8 cellular contexts compared by ENCODE assay signal in genomic region chr3:156674046-156674910, GRCh38. TPM values are rescaled to one million over a fixed set of nuclear protein-coding genes. Genes with fewer than 3 reads are reported as not detected.
A peak's percentile ranks its signal among the peaks of the same experiment; 100 is the strongest.
DNase-seq lines count a peak whose midpoint lies in the region; ATAC-seq and TF ChIP-seq lines count a peak whose summit lies in the region.

Gene TIPARP, plus strand, starts transcription at chr3:156674590. Its CDS starts 3,108 bp downstream, at chr3:156677698.

- H3K36me3 Mint-ChIP-seq in CD4-positive, CD25-positive, alpha-beta regulatory T cell = peaks cover 12% of the 10 kb centered on the region

- peak within 1 kb of the TSS; percentile 90 to 98 (median 96) for H3K4me3 Mint-ChIP-seq in CD4-positive, CD25-positive, alpha-beta regulatory T cell

- peak; percentile 82 to 84 for TF ChIP-seq RAD21 in liver (IDR thresholded peaks at IDR 0.05)

- peaks cover 22 to 60% (median 36%) of the 10 kb centered on the region in 4 donors for H3K4me1 Mint-ChIP-seq in CD4-positive, CD25-positive, alpha-beta regulatory T cell

- peak; percentile 64 for TF ChIP-seq CTCF in liver (IDR thresholded peaks at IDR 0.05; ENCODE audit: low read depth, low read length, missing input control)

- peaks cover 18% of the 10 kb centered on the region for H3K36me3 ChIP-seq in CD4-positive, CD25-positive, alpha-beta regulatory T cell (ENCODE audit: control insufficient read depth, insufficient read depth, low read length)
- peaks cover 0 to 13% (median 4%) of the 10 kb centered on the region in 4 donors for H3K36me3 ChIP-seq in liver (ENCODE audit: control insufficient read depth in 4 of 4, insufficient read depth in 3 of 4, low read depth in 1 of 4, low read length in 3 of 4)

- ATAC-seq in CD4-positive, CD25-positive, alpha-beta regulatory T cell (ENCODE audit: low read depth in 2 of 2) = peak; percentile 82 to 84
- ATAC-seq in GM19397 (IDR thresholded peaks at IDR 0.05; ENCODE audit: unreplicated experiment) (peak; percentile 82), HG03571 (IDR thresholded peaks at IDR 0.05; ENCODE audit: unreplicated experiment) (peak; percentile 84)

- no peaks in the 10 kb centered on the region for H3K9me3 ChIP-seq in CD4-positive, CD25-positive, alpha-beta regulatory T cell (ENCODE audit: control insufficient read depth in 2 of 2, low read length in 2 of 2)
- no peaks in the 10 kb centered on the region for H3K9me3 ChIP-seq in liver (ENCODE audit: control insufficient read depth in 4 of 4, low read length in 3 of 4)

- H3K27ac ChIP-seq in CD4-positive, CD25-positive, alpha-beta regulatory T cell (ENCODE audit: insufficient read depth, low read length, poor library complexity, severe bottlenecking) = peak within 1 kb of the TSS; percentile 91
- H3K27ac ChIP-seq in liver (ENCODE audit: low read depth in 1 of 2, low read length in 2 of 2) = peak within 1 kb of the TSS; percentile 97 to 98

- H3K27me3 Mint-ChIP-seq in CD4-positive, CD25-positive, alpha-beta regulatory T cell = peaks cover 4% of the 10 kb centered on the region

- under 1% methylated on average over 105 of the region's 105 CpGs for WGBS in liver

- H3K4me1 ChIP-seq in CD4-positive, CD25-positive, alpha-beta regulatory T cell (ENCODE audit: control insufficient read depth, insufficient read depth, low read length, poor library complexity, severe bottlenecking) = peaks cover 36% of the 10 kb centered on the region
- H3K4me1 ChIP-seq in liver (ENCODE audit: control insufficient read depth in 4 of 4, insufficient read depth in 4 of 4, low read length in 3 of 4) = peaks cover 2 to 22% (median 8%) of the 10 kb centered on the region in 4 donors

- H3K9me3 Mint-ChIP-seq in CD4-positive, CD25-positive, alpha-beta regulatory T cell = no peaks in the 10 kb centered on the region

- H3K4me3 ChIP-seq in CD4-positive, CD25-positive, alpha-beta regulatory T cell (ENCODE audit: low read depth, low read length) = peak within 1 kb of the TSS; percentile 79
- peak within 1 kb of the TSS; percentile 86 to 99 (median 89) for H3K4me3 ChIP-seq in liver (ENCODE audit: low read depth in 1 of 3, low read length in 3 of 3)

- no peaks in the 10 kb centered on the region for H3K27me3 ChIP-seq in CD4-positive, CD25-positive, alpha-beta regulatory T cell (ENCODE audit: control insufficient read depth, insufficient read depth, low read length)
- H3K27me3 ChIP-seq in liver (ENCODE audit: control insufficient read depth in 4 of 4, insufficient read depth in 4 of 4, low read length in 3 of 4) = no peaks in the 10 kb centered on the region

- H3K9ac ChIP-seq in liver (ENCODE audit: low read depth in 1 of 2, low read length in 2 of 2) = peak within 1 kb of the TSS; percentile 88 to 94

- DNase-seq in CD4-positive, CD25-positive, alpha-beta regulatory T cell = peak; percentile 99
- peak; percentile 100 for DNase-seq in NCI-H774 (lab: John Stamatoyannopoulos, UW)
- DNase-seq in activated CD4-positive, alpha-beta T cell treated with anti-CD3 and anti-CD28 coated beads, Interleukin-2, amount 50 U/mL, for 48 hours = peak; percentile 99
- DNase-seq in dermis microvascular lymphatic vessel endothelial cell (ENCODE audit: low read depth in 2 of 2) = peak; percentile 94 to 98
- peak; percentile 98 for DNase-seq in stimulated activated CD4-positive, alpha-beta T cell treated with anti-CD3 and anti-CD28 coated beads, Interleukin-4, amount 100 ng/mL, for 24 hours

- H3K27ac Mint-ChIP-seq in CD4-positive, CD25-positive, alpha-beta regulatory T cell = peak within 1 kb of the TSS; percentile 96 to 99 (median 98)

TF ChIP-seq in liver, 16 proteins besides CTCF, POLR2A, EP300 and RAD21:
- TF ChIP-seq NR2F2 (IDR thresholded peaks at IDR 0.05) (peak; percentile 45), GABPA (IDR thresholded peaks at IDR 0.05 in 1 of 2, conservative IDR thresholded peaks at IDR 0.05 in 1 of 2) (peak in 1 of 2 donors; percentile 75), REST (IDR thresholded peaks at IDR 0.05) (peak; percentile 88), RXRA (IDR thresholded peaks at IDR 0.05) (peak; percentile 70 to 71), MAX (IDR thresholded peaks at IDR 0.05) (peak; percentile 96), FOXA1 (IDR thresholded peaks at IDR 0.05) (no peak), YY1 (IDR thresholded peaks at IDR 0.05) (peak; percentile 62), FOXA2 (IDR thresholded peaks at IDR 0.05) (no peak), JUND (IDR thresholded peaks at IDR 0.05) (peak in 1 of 2 donors; percentile 17), ZBTB33 (IDR thresholded peaks at IDR 0.05) (peak; percentile 87), EGR1 (IDR thresholded peaks at IDR 0.05; ENCODE audit: low read depth in 2 of 2) (peak; percentile 53 to 60), HNF4A (conservative IDR thresholded peaks at IDR 0.05) (peak; percentile 65 to 74), SP1 (IDR thresholded peaks at IDR 0.05) (peak; percentile 89), TAF1 (conservative IDR thresholded peaks at IDR 0.05) (peak; percentile 91), ATF3 (IDR thresholded peaks at IDR 0.05) (no peak), HNF4G (IDR thresholded peaks at IDR 0.05) (peak; percentile 48)

RNA-seq across cellular contexts. Expression of gene TIPARP, which starts in this region (rescaled TPM):
- 120 TPM for total RNA-seq in CD4-positive, CD25-positive, alpha-beta regulatory T cell
- 10 to 100 TPM; 11.5 to 24.2 (median 19.5) TPM for polyA plus RNA-seq in CD4-positive, CD25-positive, alpha-beta regulatory T cell
- total RNA-seq in dermis microvascular lymphatic vessel endothelial cell (13.7 and 23.0 TPM in 2 replicates), liver (10 to 100 TPM; 12.4 to 13.6 TPM)
- polyA plus RNA-seq in liver = 1 to 10 TPM; 4.4 to 5.3 TPM

Comparison
In these comparisons a context has a peak if more than half of its experiments do, and no peak if none do; other contexts are left out.
1. Peak in every context shown above with its lines: DNase-seq, ATAC-seq, H3K4me3 ChIP-seq and H3K27ac ChIP-seq.